In the genomic region with DNA sequence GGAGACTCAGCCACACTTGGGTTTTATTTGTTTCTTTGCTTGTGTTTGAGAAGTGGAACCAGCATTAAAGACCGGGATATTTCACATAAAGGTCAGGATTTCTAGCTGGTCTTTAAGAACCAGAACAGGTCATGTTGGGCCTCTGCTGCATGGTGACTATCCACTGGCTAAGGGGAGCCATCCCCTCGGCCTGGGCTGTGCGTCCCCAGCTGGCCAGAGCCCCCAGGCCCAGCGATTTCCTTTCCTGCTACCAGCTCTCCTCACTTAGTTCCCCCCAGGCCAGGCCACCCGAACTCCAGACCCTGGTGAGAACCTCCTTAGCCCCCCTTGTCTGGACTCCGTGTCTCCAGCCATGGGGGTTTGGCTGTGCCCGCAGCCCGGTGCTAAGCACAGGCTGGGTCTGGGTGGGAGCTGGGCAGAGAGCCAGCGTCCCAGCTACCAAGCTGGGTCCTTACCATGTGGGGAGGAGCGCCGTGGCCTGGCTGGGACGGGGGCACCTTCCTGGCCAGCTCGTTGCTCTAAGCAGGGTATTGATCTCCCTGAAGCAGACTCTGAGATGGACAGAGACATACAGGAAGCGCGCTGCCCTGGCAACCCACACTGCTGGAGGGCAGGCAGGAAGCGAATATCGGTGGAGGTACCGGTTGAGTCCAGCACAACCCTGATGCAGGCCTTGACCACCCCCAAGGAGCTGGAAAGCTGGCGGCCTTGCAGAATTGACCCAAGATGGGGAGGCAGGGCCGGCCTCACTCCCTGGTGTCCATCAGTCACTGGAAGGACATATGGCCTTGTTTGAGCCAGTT, we compare ENCODE assay signal across 2 cellular contexts.
TF ChIP-seq lines count a peak whose summit lies in the region.

No MANE protein-coding gene starts in this region.

TF ChIP-seq in IMR-90, 13 proteins besides CTCF, POLR2A, EP300 and RAD21:
- TF ChIP-seq SMC3 (IDR thresholded peaks at IDR 0.05; ENCODE audit: low read depth, low read length) (no peak), BHLHE40 (IDR thresholded peaks at IDR 0.05; ENCODE audit: low read depth, low read length) (no peak), FOS (IDR thresholded peaks at IDR 0.05; ENCODE audit: low read depth, low read length) (no peak), CEBPB (IDR thresholded peaks at IDR 0.05; ENCODE audit: low read depth, low read length) (no peak), MAFK (IDR thresholded peaks at IDR 0.05; ENCODE audit: low read depth, low read length) (no peak)
- TF ChIP-seq, protein P1, sequence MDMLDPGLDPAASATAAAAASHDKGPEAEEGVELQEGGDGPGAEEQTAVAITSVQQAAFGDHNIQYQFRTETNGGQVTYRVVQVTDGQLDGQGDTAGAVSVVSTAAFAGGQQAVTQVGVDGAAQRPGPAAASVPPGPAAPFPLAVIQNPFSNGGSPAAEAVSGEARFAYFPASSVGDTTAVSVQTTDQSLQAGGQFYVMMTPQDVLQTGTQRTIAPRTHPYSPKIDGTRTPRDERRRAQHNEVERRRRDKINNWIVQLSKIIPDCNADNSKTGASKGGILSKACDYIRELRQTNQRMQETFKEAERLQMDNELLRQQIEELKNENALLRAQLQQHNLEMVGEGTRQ (IDR thresholded peaks at IDR 0.05; ENCODE audit: low read depth, low read length): no peak

TF ChIP-seq in H1, 55 proteins besides CTCF, POLR2A, EP300 and RAD21:
- TF ChIP-seq SP1 (IDR thresholded peaks at IDR 0.05; ENCODE audit: low read depth, low read length): no peak
- TF ChIP-seq ASH2L (IDR thresholded peaks at IDR 0.05; ENCODE audit: low read length): no peak
- TF ChIP-seq JUN (IDR thresholded peaks at IDR 0.05; ENCODE audit: low read depth, low read length): no peak
- no peak for TF ChIP-seq YY1 (IDR thresholded peaks at IDR 0.05; ENCODE audit: low read depth, low read length)
- TF ChIP-seq HDAC6 (IDR thresholded peaks at IDR 0.05; ENCODE audit: low read depth, low read length): no peak
- TF ChIP-seq, protein P2, sequence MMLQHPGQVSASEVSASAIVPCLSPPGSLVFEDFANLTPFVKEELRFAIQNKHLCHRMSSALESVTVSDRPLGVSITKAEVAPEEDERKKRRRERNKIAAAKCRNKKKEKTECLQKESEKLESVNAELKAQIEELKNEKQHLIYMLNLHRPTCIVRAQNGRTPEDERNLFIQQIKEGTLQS (IDR thresholded peaks at IDR 0.05; ENCODE audit: insufficient read depth, low read depth, low read length): no peak
- no peak for TF ChIP-seq SP2 (IDR thresholded peaks at IDR 0.05; ENCODE audit: low read length)
